ENCODE assay signal across 8 cellular contexts in genomic region chr10:32446701-32447406, GRCh38. TPM values are rescaled to one million over a fixed set of nuclear protein-coding genes. Genes with fewer than 3 reads are reported as not detected.
A peak's percentile ranks its signal among the peaks of the same experiment; 100 is the strongest.
DNase-seq lines count a peak whose midpoint lies in the region; ATAC-seq and TF ChIP-seq lines count a peak whose summit lies in the region.

No MANE protein-coding gene starts in this region.

- POLR2A ChIA-PET in PC-3 (lab: Charles Lee; ENCODE audit: unreplicated experiment): no interaction called here

- H2AFZ ChIP-seq in PC-3 (ENCODE audit: low read length): peak overlapping the region; percentile 86

- H3K4me2 ChIP-seq in PC-3 (ENCODE audit: low read length): peak overlapping the region; percentile 92

- ATAC-seq in GM18511 (IDR thresholded peaks at IDR 0.05; ENCODE audit: unreplicated experiment) (peak; percentile 4), PC-3 (peak; percentile 35), HG03520 (IDR thresholded peaks at IDR 0.05; ENCODE audit: unreplicated experiment) (no peak), HG02623 (IDR thresholded peaks at IDR 0.05; ENCODE audit: unreplicated experiment) (no peak)

- H3K4me3 ChIP-seq in PC-3 (ENCODE audit: low read length) (peak overlapping the region; percentile 79), coronary artery (peak overlapping the region; percentile 77), lower leg skin (ENCODE audit: low read depth, poor library complexity, severe bottlenecking) (peak overlapping the region; percentile 50), thymus (ENCODE audit: low read length) (peak overlapping the region; percentile 73)

- no peaks in the 10 kb centered on the region for H3K9me2 ChIP-seq in PC-3 (replicated peaks; ENCODE audit: low read length)

- H3K4me1 ChIP-seq in PC-3 (ENCODE audit: insufficient read depth, low read length) (peaks cover 18% of the 10 kb centered on the region), thymus (ENCODE audit: control insufficient read depth, insufficient read depth, low read length) (peaks cover 3% of the 10 kb centered on the region)

- H3K9me3 ChIP-seq in PC-3 (ENCODE audit: low read length) (no peaks in the 10 kb centered on the region), thymus (ENCODE audit: control insufficient read depth) (no peaks in the 10 kb centered on the region)

- H3F3A ChIP-seq in PC-3 (ENCODE audit: low read length, unreplicated experiment): no peaks in the 10 kb centered on the region

- CTCF ChIA-PET in PC-3 (lab: Charles Lee): no interaction called here

- TF ChIP-seq CTCF in PC-3 (conservative IDR thresholded peaks at IDR 0.05; ENCODE audit: low read depth, low read length) (no peak), coronary artery (IDR thresholded peaks at IDR 0.05) (no peak), lower leg skin (IDR thresholded peaks at IDR 0.05) (no peak)

- intact Hi-C loops in PC-3 (cut with micrococcal nuclease): loop anchor here (1.0 to 2.0 kb wide), 3 partner anchors 34 to 562 kb away; no protein-coding TSS in a partner anchor
- intact Hi-C loops in lower leg skin (cut with DNase I; ENCODE audit: low total_unique reads): no loop called here

- peak overlapping the region; percentile 82 for H3K27ac ChIP-seq in PC-3 (ENCODE audit: low read length)
- peak overlapping the region; percentile 92 to 96 for H3K27ac ChIP-seq in coronary artery
- H3K27ac ChIP-seq in thymus (ENCODE audit: low read depth): peak overlapping the region; percentile 100

- peak; percentile 30 to 38 for DNase-seq in AML-193 (lab: John Stamatoyannopoulos, UW)
- no peak for DNase-seq in PC-3
- no peak for DNase-seq in coronary artery (ENCODE audit: low spot score)
- DNase-seq in lower leg skin (ENCODE audit: low spot score in 2 of 2): no peak

- peaks cover 23% of the 10 kb centered on the region for H3K79me2 ChIP-seq in PC-3 (ENCODE audit: low read length)

- WGBS in lower leg skin, 2 donors: 3 to 4% methylated on average over 12 of the region's 12 CpGs
- 2% methylated on average over 12 of the region's 12 CpGs for WGBS in thymus

- no peak for TF ChIP-seq POLR2A in lower leg skin (IDR thresholded peaks at IDR 0.05)

- H3K27me3 ChIP-seq in PC-3 (ENCODE audit: low read length) (no peaks in the 10 kb centered on the region), thymus (ENCODE audit: control insufficient read depth, insufficient read depth) (no peaks in the 10 kb centered on the region)

- H4K20me1 ChIP-seq in PC-3 (ENCODE audit: low read length): no peaks in the 10 kb centered on the region

- no TSS peak for BruUV-seq in PC-3 (replicated peaks; lab: Mats Ljungman, UMichigan)

- H3K36me3 ChIP-seq in PC-3 (ENCODE audit: low read depth, low read length) (peaks cover 4% of the 10 kb centered on the region; the same call in 1 of the 2 replicates), thymus (ENCODE audit: control insufficient read depth, insufficient read depth) (no peaks in the 10 kb centered on the region)

- peak overlapping the region; percentile 88 for H3K9ac ChIP-seq in PC-3 (ENCODE audit: low read length)

RNA-seq across cellular contexts. Expression of gene CCDC7, which starts 0.9 kb away (rescaled TPM):
- total RNA-seq in PC-3 (2014; rRNA removed) (14.1 and 19.1 TPM in 2 replicates), lower leg skin (10 to 100 TPM in 2 of 4 donors, 1 to 10 TPM in 2; 2.4 to 12.5 (median 10.5) TPM)
- 2.7 TPM for polyA plus RNA-seq in thymus

Comparison
In these comparisons a context has a peak if more than half of its experiments do, and no peak if none do; other contexts are left out.
1. DNase-seq: peak in AML-193 (2 of 2); none in PC-3 (single experiment), coronary artery (single experiment) and lower leg skin (0 of 2).
2. ATAC-seq: peak in GM18511 (single experiment) and PC-3 (single experiment); none in HG03520 (single experiment) and HG02623 (single experiment).
3. Peak in every context shown above with its lines, with median percentiles within 50 percentile points of each other: H3K27ac ChIP-seq and H3K4me3 ChIP-seq.